ENCODE assay signal across 6 cellular contexts in genomic region chr9:133477992-133478850, GRCh38. TPM values are rescaled to one million over a fixed set of nuclear protein-coding genes. Genes with fewer than 3 reads are reported as not detected.
DNase-seq lines count a peak whose midpoint lies in the region; ATAC-seq and TF ChIP-seq lines count a peak whose summit lies in the region.

No MANE protein-coding gene starts in this region.

- WGBS in gastroesophageal sphincter (ENCODE audit: low coverage in 1 of 2), 2 donors = no CpG with 5 or more reads among the region's 17 CpGs

- no peaks in the 10 kb centered on the region for H3K27me3 Mint-ChIP-seq in Calu3 (ENCODE audit: unreplicated experiment)
- no peaks in the 10 kb centered on the region for H3K27me3 Mint-ChIP-seq in stimulated activated memory B cell treated with anti-CD40 and anti-IgM and Interleukin-4, amounts not matched to agents 10 μg/mL and 1 μg/mL and 100 μg/mL, for 72 hours

- no peaks in the 10 kb centered on the region for H3K9me3 ChIP-seq in gastroesophageal sphincter

- H3K27ac ChIP-seq in gastroesophageal sphincter = peak overlapping the region in 3 of 4 donors; percentile 66 to 74 (median 68)

- peaks cover 0 to 23% (median 11%) of the 10 kb centered on the region in 3 donors for H3K4me1 ChIP-seq in gastroesophageal sphincter

- DNase-seq in Calu3 (no peak), OCI-M1 (lab: John Stamatoyannopoulos, UW) (peak; percentile 21)
- DNase-seq in effector CD8-positive, alpha-beta T cell (lab: John Stamatoyannopoulos, UW) = no peak

- TF ChIP-seq EP300 in gastroesophageal sphincter (IDR thresholded peaks at IDR 0.05) = no peak

- no peak for TF ChIP-seq POLR2A in gastroesophageal sphincter (IDR thresholded peaks at IDR 0.05)

- H3K36me3 Mint-ChIP-seq in Calu3 (ENCODE audit: insufficient read depth, unreplicated experiment) = peaks cover 10% of the 10 kb centered on the region
- peaks cover 11% of the 10 kb centered on the region for H3K36me3 Mint-ChIP-seq in stimulated activated memory B cell treated with anti-CD40 and anti-IgM and Interleukin-4, amounts not matched to agents 10 μg/mL and 1 μg/mL and 100 μg/mL, for 72 hours

- H3K36me3 ChIP-seq in gastroesophageal sphincter = peaks cover 0 to 21% of the 10 kb centered on the region in 2 donors

- peak overlapping the region; percentile 61 for H3K4me3 Mint-ChIP-seq in Calu3 (ENCODE audit: low read depth, unreplicated experiment)
- H3K4me3 Mint-ChIP-seq in stimulated activated memory B cell treated with anti-CD40 and anti-IgM and Interleukin-4, amounts not matched to agents 10 μg/mL and 1 μg/mL and 100 μg/mL, for 72 hours = peak overlapping the region; percentile 95

- CTCF ChIA-PET in Calu3 (lab: Charles Lee) = no interaction called here

- H3K27me3 ChIP-seq in gastroesophageal sphincter = no peaks in the 10 kb centered on the region

- H3K4me3 ChIP-seq in gastroesophageal sphincter = peak overlapping the region; percentile 32 to 62

- no peaks in the 10 kb centered on the region for H3K4me1 Mint-ChIP-seq in Calu3 (ENCODE audit: low read depth, unreplicated experiment)
- peaks cover 37% of the 10 kb centered on the region for H3K4me1 Mint-ChIP-seq in stimulated activated memory B cell treated with anti-CD40 and anti-IgM and Interleukin-4, amounts not matched to agents 10 μg/mL and 1 μg/mL and 100 μg/mL, for 72 hours

- no peaks in the 10 kb centered on the region for H3K9me3 Mint-ChIP-seq in Calu3 (ENCODE audit: low read depth, unreplicated experiment)
- no peaks in the 10 kb centered on the region for H3K9me3 Mint-ChIP-seq in stimulated activated memory B cell treated with anti-CD40 and anti-IgM and Interleukin-4, amounts not matched to agents 10 μg/mL and 1 μg/mL and 100 μg/mL, for 72 hours

- intact Hi-C loops in Calu3 (cut with micrococcal nuclease; ENCODE audit: unreplicated experiment) = no loop called here

- TF ChIP-seq CTCF in Calu3 (IDR thresholded peaks at IDR 0.05; ENCODE audit: unreplicated experiment) = no peak
- no peak for TF ChIP-seq CTCF in gastroesophageal sphincter (IDR thresholded peaks at IDR 0.05)

- ATAC-seq in GM21723 (IDR thresholded peaks at IDR 0.05; ENCODE audit: unreplicated experiment) (peak; percentile 47), gastroesophageal sphincter (peak; percentile 13)
- ATAC-seq in stimulated activated memory B cell treated with anti-CD40 and anti-IgM and Interleukin-4, amounts not matched to agents 10 μg/mL and 1 μg/mL and 100 μg/mL, for 72 hours = peak; percentile 76

- BruUV-seq in Calu3 (replicated peaks; lab: Mats Ljungman, UMichigan) = TSS peak; percentile 49

- H3K27ac Mint-ChIP-seq in Calu3 (ENCODE audit: unreplicated experiment) = no peak overlapping the region
- peak overlapping the region; percentile 84 for H3K27ac Mint-ChIP-seq in stimulated activated memory B cell treated with anti-CD40 and anti-IgM and Interleukin-4, amounts not matched to agents 10 μg/mL and 1 μg/mL and 100 μg/mL, for 72 hours

RNA-seq across cellular contexts. Expression of gene SLC2A6, which starts 0.7 kb away (rescaled TPM):
- 9.3 and 11.6 TPM in 2 replicates for total RNA-seq in Calu3 (2022)
- total RNA-seq in gastroesophageal sphincter = 10 to 100 TPM in 1 of 4 donors, 1 to 10 TPM in 3; 1.7 to 11.8 (median 5.2) TPM

RNA-seq across cellular contexts. Expression of gene CACFD1, which starts 18.4 kb away (rescaled TPM):
- total RNA-seq in Calu3 (2022) (15.1 and 19.9 TPM in 2 replicates), gastroesophageal sphincter (10 to 100 TPM; 15.3 to 22.3 (median 16.0) TPM)

RNA-seq across cellular contexts. Expression of gene MYMK, which starts 46.5 kb away (rescaled TPM):
- total RNA-seq in Calu3 (2022) = not detected in 2 replicates
- total RNA-seq in gastroesophageal sphincter = not detected

RNA-seq across cellular contexts. Expression of gene ADAMTS13, which starts 56.1 kb away (rescaled TPM):
- 4.7 and 5.8 TPM in 2 replicates for total RNA-seq in Calu3 (2022)
- 1 to 10 TPM in 3 of 4 donors, under 1 TPM in 1; 0.94 to 2.7 (median 2.1) TPM for total RNA-seq in gastroesophageal sphincter

RNA-seq across cellular contexts. Expression of gene ADAMTSL2, which starts 56.3 kb away (rescaled TPM):
- total RNA-seq in Calu3 (2022) (0.14 TPM in 1 of 2 replicates, not detected in the other), gastroesophageal sphincter (1 to 10 TPM; 2.0 to 5.8 (median 3.1) TPM)

Comparison
In these comparisons a context has a peak if more than half of its experiments do, and no peak if none do; other contexts are left out.
1. ATAC-seq: peak in every context shown above with its lines; median percentile 76 in stimulated activated memory B cell treated with anti-CD40 and anti-IgM and Interleukin-4, amounts not matched to agents 10 μg/mL and 1 μg/mL and 100 μg/mL, for 72 hours; 47 in GM21723; 13 in gastroesophageal sphincter.